ENCODE assay signal across 1 cellular context in the genomic region with DNA sequence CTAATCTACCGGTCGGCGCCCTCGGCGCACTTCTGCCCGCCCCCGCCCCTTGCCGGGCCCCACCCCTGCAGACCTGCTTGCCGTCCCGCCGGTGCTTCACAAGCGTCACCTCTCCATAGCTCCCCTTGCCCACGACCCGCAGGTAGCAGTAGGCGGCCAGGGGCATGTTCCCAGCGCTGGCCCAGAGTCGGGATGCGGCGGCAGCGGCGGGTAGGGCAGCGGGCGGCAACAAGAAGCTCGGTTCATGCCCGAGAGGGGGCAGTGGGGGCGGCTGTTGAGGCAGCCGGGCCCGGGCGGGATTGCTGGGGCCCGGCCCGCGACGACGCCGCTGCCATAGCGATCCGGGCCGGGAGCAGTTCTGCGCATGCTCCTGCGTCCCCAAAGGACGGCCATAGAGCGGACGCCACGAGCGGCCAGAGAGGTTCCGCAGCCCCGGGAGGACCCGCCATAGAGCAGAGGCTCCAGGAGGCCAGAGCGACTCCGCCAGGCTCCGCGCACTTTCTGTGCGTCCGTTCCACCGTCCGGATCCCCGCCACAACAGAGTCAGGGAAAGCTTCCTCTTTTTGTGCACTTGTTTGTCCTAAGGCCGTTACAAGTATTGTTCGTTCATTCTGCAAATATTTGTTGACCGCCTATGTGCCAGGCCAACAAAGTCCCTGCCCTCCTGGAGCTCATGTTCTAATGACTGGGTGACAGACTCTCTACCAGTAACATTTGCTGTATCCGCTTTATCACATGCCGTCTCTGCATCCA.
TF ChIP-seq lines count a peak whose summit lies in the region.

Gene NEK4 (minus strand): TSS at position 360 of the 753 bp plus-strand sequence. CDS start 194 bp downstream, at position 166.

TF ChIP-seq in GM23338, 12 proteins besides CTCF, POLR2A, EP300 and RAD21:
- TF ChIP-seq ZNF331 (CRISPR knock-in tag; IDR thresholded peaks at IDR 0.05; ENCODE audit: low read depth) (no peak), EZH2 (IDR thresholded peaks at IDR 0.05; ENCODE audit: low read depth, unreplicated experiment) (no peak), STAT1 (IDR thresholded peaks at IDR 0.05; ENCODE audit: unreplicated experiment) (no peak), ETS1 (IDR thresholded peaks at IDR 0.05) (no peak), EZH2phosphoT487 (IDR thresholded peaks at IDR 0.05; ENCODE audit: unreplicated experiment) (no peak), JUNB (IDR thresholded peaks at IDR 0.05; ENCODE audit: unreplicated experiment) (no peak), POLR2AphosphoS5 (IDR thresholded peaks at IDR 0.05; ENCODE audit: low read depth) (peak; percentile 90), ZNF114 (CRISPR knock-in tag; IDR thresholded peaks at IDR 0.05) (no peak), ZNF462 (CRISPR knock-in tag; IDR thresholded peaks at IDR 0.05) (no peak), CREB1 (CRISPR knock-in tag; IDR thresholded peaks at IDR 0.05; ENCODE audit: low read depth) (peak; percentile 82), NANOG (IDR thresholded peaks at IDR 0.05; ENCODE audit: borderline replicate concordance) (no peak)
- TF ChIP-seq, protein P1, sequence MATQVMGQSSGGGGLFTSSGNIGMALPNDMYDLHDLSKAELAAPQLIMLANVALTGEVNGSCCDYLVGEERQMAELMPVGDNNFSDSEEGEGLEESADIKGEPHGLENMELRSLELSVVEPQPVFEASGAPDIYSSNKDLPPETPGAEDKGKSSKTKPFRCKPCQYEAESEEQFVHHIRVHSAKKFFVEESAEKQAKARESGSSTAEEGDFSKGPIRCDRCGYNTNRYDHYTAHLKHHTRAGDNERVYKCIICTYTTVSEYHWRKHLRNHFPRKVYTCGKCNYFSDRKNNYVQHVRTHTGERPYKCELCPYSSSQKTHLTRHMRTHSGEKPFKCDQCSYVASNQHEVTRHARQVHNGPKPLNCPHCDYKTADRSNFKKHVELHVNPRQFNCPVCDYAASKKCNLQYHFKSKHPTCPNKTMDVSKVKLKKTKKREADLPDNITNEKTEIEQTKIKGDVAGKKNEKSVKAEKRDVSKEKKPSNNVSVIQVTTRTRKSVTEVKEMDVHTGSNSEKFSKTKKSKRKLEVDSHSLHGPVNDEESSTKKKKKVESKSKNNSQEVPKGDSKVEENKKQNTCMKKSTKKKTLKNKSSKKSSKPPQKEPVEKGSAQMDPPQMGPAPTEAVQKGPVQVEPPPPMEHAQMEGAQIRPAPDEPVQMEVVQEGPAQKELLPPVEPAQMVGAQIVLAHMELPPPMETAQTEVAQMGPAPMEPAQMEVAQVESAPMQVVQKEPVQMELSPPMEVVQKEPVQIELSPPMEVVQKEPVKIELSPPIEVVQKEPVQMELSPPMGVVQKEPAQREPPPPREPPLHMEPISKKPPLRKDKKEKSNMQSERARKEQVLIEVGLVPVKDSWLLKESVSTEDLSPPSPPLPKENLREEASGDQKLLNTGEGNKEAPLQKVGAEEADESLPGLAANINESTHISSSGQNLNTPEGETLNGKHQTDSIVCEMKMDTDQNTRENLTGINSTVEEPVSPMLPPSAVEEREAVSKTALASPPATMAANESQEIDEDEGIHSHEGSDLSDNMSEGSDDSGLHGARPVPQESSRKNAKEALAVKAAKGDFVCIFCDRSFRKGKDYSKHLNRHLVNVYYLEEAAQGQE (IDR thresholded peaks at IDR 0.05; ENCODE audit: unreplicated experiment) = no peak
